ENCODE assay signal across 30 cellular contexts in the genomic region with DNA sequence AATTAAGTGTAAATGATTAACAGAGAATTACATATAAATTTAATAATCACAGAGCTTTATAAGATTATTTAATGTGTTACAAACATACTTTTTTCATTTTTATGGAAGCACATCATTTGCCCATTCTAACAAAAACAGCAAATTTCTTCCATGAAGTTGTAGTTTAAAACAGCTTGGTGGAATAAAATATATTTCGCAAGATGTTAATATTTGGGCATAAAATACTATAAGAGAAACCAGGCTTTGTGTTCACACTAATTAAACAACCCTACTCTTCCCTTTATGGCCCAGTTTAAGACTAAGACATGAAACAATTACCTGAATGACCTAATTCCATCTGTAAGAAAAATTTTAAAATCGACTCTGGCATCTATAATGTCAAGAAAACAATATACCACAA.
"Had no signal": no experiment of that assay in that cellular context is flagged by ENCODE, and none has a peak within 500 bp of the region (broad histone marks: within the 10 kb centered on the region; RNA-seq: fewer than 3 reads in every experiment).

No MANE protein-coding gene starts in this region.

- H3K4me1 ChIP-seq: parathyroid adenoma, right lobe of liver, stomach, thyroid gland, tibial nerve, upper lobe of left lung, vagina had no signal

- H3K9me3 ChIP-seq: neutrophil, ovary, psoas muscle, right lobe of liver, sigmoid colon, stomach, thoracic aorta, thyroid gland, tibial nerve, upper lobe of left lung, vagina had no signal

- H3K4me3 Mint-ChIP-seq: natural killer cell treated with Interleukin-12 subunit alpha and Interleukin-12 subunit beta and Interleukin-15 and Interleukin-18, amount 100 ng/mL, for 72 hours; nephron progenitor cell; neural crest cell; stimulated activated effector memory CD8-positive, alpha-beta T cell treated with anti-CD3 and anti-CD28 coated beads, Interleukin-12 subunit alpha, Interleukin-12 subunit beta, amount 100 ng/mL, for 72 hours; stimulated activated naive B cell treated with anti-CD40 and anti-IgM and Interleukin-4, amounts not matched to agents 10 μg/mL and 1 μg/mL and 100 μg/mL, for 72 hours; stimulated activated naive CD8-positive, alpha-beta T cell treated with anti-CD3 and anti-CD28 coated beads, Interleukin-15, Interleukin-2, amounts not matched to agents 100 ng/mL and 50 ng/mL, for 24 hours had no signal

- FAIRE-seq: small intestine, urothelium cell line had no signal

- H3K79me2 ChIP-seq: parathyroid adenoma had no signal

- H3K27me3 ChIP-seq: neutrophil, ovary, right lobe of liver, sigmoid colon, stomach, thyroid gland, tibial nerve, upper lobe of left lung, vagina had no signal

- H3K27ac Mint-ChIP-seq: natural killer cell treated with Interleukin-12 subunit alpha and Interleukin-12 subunit beta and Interleukin-15 and Interleukin-18, amount 100 ng/mL, for 72 hours; nephron progenitor cell; progenitor cell of endocrine pancreas; stimulated activated effector memory CD8-positive, alpha-beta T cell treated with anti-CD3 and anti-CD28 coated beads, Interleukin-12 subunit alpha, Interleukin-12 subunit beta, amount 100 ng/mL, for 72 hours; stimulated activated naive B cell treated with anti-CD40 and anti-IgM and Interleukin-4, amounts not matched to agents 10 μg/mL and 1 μg/mL and 100 μg/mL, for 72 hours; stimulated activated naive CD8-positive, alpha-beta T cell treated with anti-CD3 and anti-CD28 coated beads, Interleukin-15, Interleukin-2, amounts not matched to agents 100 ng/mL and 50 ng/mL, for 24 hours had no signal

- H3K36me3 ChIP-seq: ovary, thoracic aorta, thyroid gland had no signal

- H3K27ac ChIP-seq: neutrophil, ovary, parathyroid adenoma, right lobe of liver, stomach, thyroid gland, tibial nerve, upper lobe of left lung, vagina had no signal

- H3K4me1 Mint-ChIP-seq: neural crest cell; stimulated activated effector memory CD8-positive, alpha-beta T cell treated with anti-CD3 and anti-CD28 coated beads, Interleukin-12 subunit alpha, Interleukin-12 subunit beta, amount 100 ng/mL, for 72 hours; stimulated activated naive B cell treated with anti-CD40 and anti-IgM and Interleukin-4, amounts not matched to agents 10 μg/mL and 1 μg/mL and 100 μg/mL, for 72 hours had no signal

- H3K9me3 Mint-ChIP-seq: natural killer cell treated with Interleukin-12 subunit alpha and Interleukin-12 subunit beta and Interleukin-15 and Interleukin-18, amount 100 ng/mL, for 72 hours; nephron progenitor cell; neural crest cell; stimulated activated effector memory CD8-positive, alpha-beta T cell treated with anti-CD3 and anti-CD28 coated beads, Interleukin-12 subunit alpha, Interleukin-12 subunit beta, amount 100 ng/mL, for 72 hours; stimulated activated naive B cell treated with anti-CD40 and anti-IgM and Interleukin-4, amounts not matched to agents 10 μg/mL and 1 μg/mL and 100 μg/mL, for 72 hours; stimulated activated naive CD8-positive, alpha-beta T cell treated with anti-CD3 and anti-CD28 coated beads, Interleukin-15, Interleukin-2, amounts not matched to agents 100 ng/mL and 50 ng/mL, for 24 hours had no signal

- H3K4me3 ChIP-seq: ovary, psoas muscle, right lobe of liver, sigmoid colon, stomach, thoracic aorta, thyroid gland, tibial nerve, upper lobe of left lung, vagina had no signal

- H3K9ac ChIP-seq: parathyroid adenoma had no signal

- H2AFZ ChIP-seq: parathyroid adenoma had no signal

- H3K27me3 Mint-ChIP-seq: natural killer cell treated with Interleukin-12 subunit alpha and Interleukin-12 subunit beta and Interleukin-15 and Interleukin-18, amount 100 ng/mL, for 72 hours; progenitor cell of endocrine pancreas; stimulated activated naive B cell treated with anti-CD40 and anti-IgM and Interleukin-4, amounts not matched to agents 10 μg/mL and 1 μg/mL and 100 μg/mL, for 72 hours; stimulated activated naive CD8-positive, alpha-beta T cell treated with anti-CD3 and anti-CD28 coated beads, Interleukin-15, Interleukin-2, amounts not matched to agents 100 ng/mL and 50 ng/mL, for 24 hours had no signal

- DNase-seq: nephron progenitor cell; nucleus accumbens; ovary; posterior cingulate gyrus; psoas muscle; right cardiac atrium; right lobe of liver; sigmoid colon; small intestine; stimulated activated CD4-positive, alpha-beta T cell treated with anti-CD3 and anti-CD28 coated beads, Interleukin-15, amount 100 ng/mL, for 24 hours; stimulated activated CD4-positive, alpha-beta T cell treated with anti-CD3 and anti-CD28 coated beads, Interleukin-2, amount 100 ng/mL, for 24 hours; stimulated activated CD4-positive, alpha-beta T cell treated with anti-CD3 and anti-CD28 coated beads, Interleukin-2, amount 100 ng/mL, for 48 hours; stimulated activated CD4-positive, alpha-beta T cell treated with anti-CD3 and anti-CD28 coated beads, Interleukin-4, amount 100 ng/mL, for 24 hours; stimulated activated naive B cell treated with anti-CD40 and anti-IgM and Interleukin-4, amounts not matched to agents 10 μg/mL and 1 μg/mL and 100 μg/mL, for 72 hours; stimulated activated naive CD4-positive, alpha-beta T cell treated with Interleukin-2 at 50 U/mL for 16 hours; stomach; thyroid gland; trophoblast cell; upper lobe of left lung had no signal
